In genomic region chr6:135224037-135224647, GRCh38 we compare ENCODE assay signal across 17 cellular contexts. TPM values are rescaled to one million over a fixed set of nuclear protein-coding genes. Genes with fewer than 3 reads are reported as not detected.
DNase-seq lines count a peak whose midpoint lies in the region; ATAC-seq and TF ChIP-seq lines count a peak whose summit lies in the region.
"Had no signal": no experiment of that assay in that cellular context is flagged by ENCODE, and none has a peak within 500 bp of the region (broad histone marks: within the 10 kb centered on the region; RNA-seq: fewer than 3 reads in every experiment).

No MANE protein-coding gene starts in this region.

- H3K36me3 Mint-ChIP-seq in CD8-positive, alpha-beta T cell: peaks cover 12% of the 10 kb centered on the region
- H3K36me3 Mint-ChIP-seq in activated naive CD8-positive, alpha-beta T cell treated with anti-CD3 and anti-CD28 coated beads, Interleukin-2, amount 10 ng/mL, durations not matched to agents 7 days and 5 days: peaks cover 19% of the 10 kb centered on the region
- peaks cover 2 to 18% (median 12%) of the 10 kb centered on the region in 5 donors for H3K36me3 Mint-ChIP-seq in naive thymus-derived CD4-positive, alpha-beta T cell

- peak overlapping the region; percentile 21 for H3K4me3 ChIP-seq in CD8-positive, alpha-beta T cell (ENCODE audit: low read depth, low read length)
- peak overlapping the region; percentile 33 for H3K4me3 ChIP-seq in naive thymus-derived CD4-positive, alpha-beta T cell (ENCODE audit: low read length)
- H3K4me3 ChIP-seq: BLaER1 treated with 17β-estradiol and CSF1 and Interleukin-3, amounts not matched to agents 10 nM and 100 nM; cardiac muscle cell; gastrocnemius medialis; upper lobe of left lung had no signal

- peak overlapping the region; percentile 89 for H3K27ac Mint-ChIP-seq in CD8-positive, alpha-beta T cell
- peak overlapping the region; percentile 92 for H3K27ac Mint-ChIP-seq in activated naive CD8-positive, alpha-beta T cell treated with anti-CD3 and anti-CD28 coated beads, Interleukin-2, amount 10 ng/mL, durations not matched to agents 7 days and 5 days
- H3K27ac Mint-ChIP-seq in naive thymus-derived CD4-positive, alpha-beta T cell: peak overlapping the region; percentile 90 to 96 (median 92)

- H3K4me1 ChIP-seq in CD8-positive, alpha-beta T cell (ENCODE audit: insufficient read depth, low read length): peaks cover 6% of the 10 kb centered on the region
- H3K4me1 ChIP-seq in naive thymus-derived CD4-positive, alpha-beta T cell (ENCODE audit: control insufficient read depth in 2 of 2, insufficient read depth in 2 of 2, low read length in 2 of 2): peaks cover 0 to 3% of the 10 kb centered on the region in 2 donors
- H3K4me1 ChIP-seq: gastrocnemius medialis, upper lobe of left lung had no signal

- TF ChIP-seq CTCF in CD8-positive, alpha-beta T cell (IDR thresholded peaks at IDR 0.05): no peak

- H3K4me1 Mint-ChIP-seq in CD8-positive, alpha-beta T cell (ENCODE audit: low read depth): peaks cover 13% of the 10 kb centered on the region
- H3K4me1 Mint-ChIP-seq in activated naive CD8-positive, alpha-beta T cell treated with anti-CD3 and anti-CD28 coated beads, Interleukin-2, amount 10 ng/mL, durations not matched to agents 7 days and 5 days: peaks cover 22% of the 10 kb centered on the region
- peaks cover 13 to 34% (median 21%) of the 10 kb centered on the region in 7 donors for H3K4me1 Mint-ChIP-seq in naive thymus-derived CD4-positive, alpha-beta T cell

- CTCF ChIA-PET in CD8-positive, alpha-beta T cell (lab: Charles Lee): no interaction called here
- CTCF ChIA-PET in naive thymus-derived CD4-positive, alpha-beta T cell (lab: Charles Lee): interaction anchor here (0.6 to 0.9 kb wide), 2 partner anchors 10 to 178 kb away, joined by 3 read pairs; no protein-coding TSS in a partner anchor

- no peaks in the 10 kb centered on the region for H3K9me3 ChIP-seq in CD8-positive, alpha-beta T cell (ENCODE audit: low read length)
- no peaks in the 10 kb centered on the region for H3K9me3 ChIP-seq in KOPT-K1 (ENCODE audit: insufficient read depth, low read length, poor library complexity, severe bottlenecking)
- no peaks in the 10 kb centered on the region for H3K9me3 ChIP-seq in naive thymus-derived CD4-positive, alpha-beta T cell (ENCODE audit: control insufficient read depth in 2 of 3, low read length in 3 of 3)
- H3K9me3 ChIP-seq: gastrocnemius medialis, upper lobe of left lung had no signal

- H3K27me3 Mint-ChIP-seq in CD8-positive, alpha-beta T cell (ENCODE audit: low read depth): no peaks in the 10 kb centered on the region
- no peaks in the 10 kb centered on the region for H3K27me3 Mint-ChIP-seq in activated naive CD8-positive, alpha-beta T cell treated with anti-CD3 and anti-CD28 coated beads, Interleukin-2, amount 10 ng/mL, durations not matched to agents 7 days and 5 days
- no peaks in the 10 kb centered on the region for H3K27me3 Mint-ChIP-seq in naive thymus-derived CD4-positive, alpha-beta T cell

- POLR2A ChIA-PET in CD8-positive, alpha-beta T cell (lab: Charles Lee): no interaction called here
- POLR2A ChIA-PET in activated naive CD8-positive, alpha-beta T cell treated with anti-CD3 and anti-CD28 coated beads, Interleukin-2, amount 10 ng/mL, durations not matched to agents 7 days and 5 days (lab: Charles Lee): interaction anchor here (0.8 kb wide), 1 partner anchor 40 kb away, joined by 3 read pairs; no protein-coding TSS in a partner anchor
- POLR2A ChIA-PET in naive thymus-derived CD4-positive, alpha-beta T cell (lab: Charles Lee): interaction anchor here (0.6 to 1.2 kb wide), 5 partner anchors 10 to 1271 kb away, joined by 3 to 6 read pairs (median 3); partner anchors contain the start of gene TBPL1

- intact Hi-C loops in CD8-positive, alpha-beta T cell (cut with DNase I, micrococcal nuclease): no loop called here
- intact Hi-C loops in naive thymus-derived CD4-positive, alpha-beta T cell (cut with micrococcal nuclease): loop anchor here (1.0 to 5.0 kb wide), 2 partner anchors 14 to 37 kb away; no protein-coding TSS in a partner anchor

- no peaks in the 10 kb centered on the region for H3K27me3 ChIP-seq in CD8-positive, alpha-beta T cell (ENCODE audit: insufficient read depth, low read length)
- no peaks in the 10 kb centered on the region for H3K27me3 ChIP-seq in naive thymus-derived CD4-positive, alpha-beta T cell (ENCODE audit: control insufficient read depth in 2 of 2, insufficient read depth in 2 of 2, low read length in 2 of 2)
- H3K27me3 ChIP-seq: BLaER1 treated with 17β-estradiol and CSF1 and Interleukin-3, amounts not matched to agents 10 nM and 100 nM; cardiac muscle cell; gastrocnemius medialis; upper lobe of left lung had no signal

- H3K27ac ChIP-seq in CD8-positive, alpha-beta T cell (ENCODE audit: low read depth, low read length): peak overlapping the region; percentile 43
- peak overlapping the region; percentile 70 for H3K27ac ChIP-seq in KOPT-K1 (ENCODE audit: low read depth, low read length, poor library complexity, severe bottlenecking)
- peak overlapping the region; percentile 64 for H3K27ac ChIP-seq in naive thymus-derived CD4-positive, alpha-beta T cell (ENCODE audit: low read depth, low read length)
- H3K27ac ChIP-seq: cardiac muscle cell, gastrocnemius medialis, upper lobe of left lung had no signal

- peak; percentile 51 for ATAC-seq in CD8-positive, alpha-beta T cell
- ATAC-seq in activated naive CD8-positive, alpha-beta T cell treated with anti-CD3 and anti-CD28 coated beads, Interleukin-2, amount 10 ng/mL, durations not matched to agents 7 days and 5 days (ENCODE audit: low read depth): peak; percentile 48
- ATAC-seq in naive thymus-derived CD4-positive, alpha-beta T cell: peak; percentile 32
- ATAC-seq in HG03135 (IDR thresholded peaks at IDR 0.05; ENCODE audit: unreplicated experiment): no peak
- ATAC-seq: activated CD4-positive, CD25-positive, alpha-beta regulatory T cell treated with anti-CD3 and anti-CD28 coated beads, Interleukin-2, amount 50 U/mL, for 24 hours; gastrocnemius medialis; PC-3 had no signal

- H3K4me3 Mint-ChIP-seq in CD8-positive, alpha-beta T cell: peak overlapping the region; percentile 76
- peak overlapping the region; percentile 85 for H3K4me3 Mint-ChIP-seq in activated naive CD8-positive, alpha-beta T cell treated with anti-CD3 and anti-CD28 coated beads, Interleukin-2, amount 10 ng/mL, durations not matched to agents 7 days and 5 days
- peak overlapping the region; percentile 54 to 90 (median 86) for H3K4me3 Mint-ChIP-seq in naive thymus-derived CD4-positive, alpha-beta T cell

- no peak for DNase-seq in CD8-positive, alpha-beta T cell
- DNase-seq in activated naive CD8-positive, alpha-beta T cell treated with anti-CD3 and anti-CD28 coated beads, Interleukin-2, amount 10 ng/mL, durations not matched to agents 7 days and 5 days: no peak
- DNase-seq in naive thymus-derived CD4-positive, alpha-beta T cell: peak in 6 of 9 donors; percentile 16 to 40 (median 32)
- DNase-seq in dedifferentiated amniotic fluid mesenchymal stem cell (ENCODE audit: extremely low spot score) (no peak), SW480 (ENCODE audit: low spot score) (no peak)
- DNase-seq: activated gamma-delta T cell, gastrocnemius medialis, NCI-H1092 treated with DMSO at 0.1 percent for 48 hours, NCI-H345, PC-3, SW 1271, upper lobe of left lung had no signal

- H3K9me3 Mint-ChIP-seq in CD8-positive, alpha-beta T cell: no peaks in the 10 kb centered on the region
- H3K9me3 Mint-ChIP-seq in activated naive CD8-positive, alpha-beta T cell treated with anti-CD3 and anti-CD28 coated beads, Interleukin-2, amount 10 ng/mL, durations not matched to agents 7 days and 5 days: no peaks in the 10 kb centered on the region
- H3K9me3 Mint-ChIP-seq in naive thymus-derived CD4-positive, alpha-beta T cell: peaks cover 0 to 4% (median 0%) of the 10 kb centered on the region in 11 donors

- H3K36me3 ChIP-seq in CD8-positive, alpha-beta T cell (ENCODE audit: insufficient read depth, low read length): peaks cover 5% of the 10 kb centered on the region
- peaks cover 50% of the 10 kb centered on the region for H3K36me3 ChIP-seq in KOPT-K1 (ENCODE audit: insufficient read depth, low read length)
- peaks cover 0 to 5% (median 0%) of the 10 kb centered on the region in 3 experiments for H3K36me3 ChIP-seq in naive thymus-derived CD4-positive, alpha-beta T cell (ENCODE audit: control insufficient read depth in 2 of 3, insufficient read depth in 3 of 3, low read length in 3 of 3)
- H3K36me3 ChIP-seq: cardiac muscle cell, gastrocnemius medialis, upper lobe of left lung had no signal

RNA-seq across cellular contexts. Expression of gene MYB, which starts 43.0 kb away (rescaled TPM):
- total RNA-seq in CD8-positive, alpha-beta T cell: 1 to 10 TPM; 3.7 to 4.7 TPM
- 1 to 10 TPM; 8.4 to 8.8 TPM for total RNA-seq in activated naive CD8-positive, alpha-beta T cell treated with anti-CD3 and anti-CD28 coated beads, Interleukin-2, amount 10 ng/mL, durations not matched to agents 7 days and 5 days
- 10 to 100 TPM; 14.2 to 33.3 (median 17.3) TPM for total RNA-seq in naive thymus-derived CD4-positive, alpha-beta T cell
- polyA plus RNA-seq in naive thymus-derived CD4-positive, alpha-beta T cell: 1 to 10 TPM; 2.1 to 2.9 TPM

Comparison
In these comparisons a context has a peak if more than half of its experiments do, and no peak if none do; other contexts are left out.
1. DNase-seq: peak in naive thymus-derived CD4-positive, alpha-beta T cell (6 of 9); none in CD8-positive, alpha-beta T cell (0 of 7), activated naive CD8-positive, alpha-beta T cell treated with anti-CD3 and anti-CD28 coated beads, Interleukin-2, amount 10 ng/mL, durations not matched to agents 7 days and 5 days (single experiment), dedifferentiated amniotic fluid mesenchymal stem cell (single experiment) and SW480 (single experiment).
2. intact Hi-C loops: an anchor here in naive thymus-derived CD4-positive, alpha-beta T cell (1.0 to 5.0 kb wide); none called in CD8-positive, alpha-beta T cell.
3. Peak in every context shown above with its lines, with median percentiles within 50 percentile points of each other: H3K27ac ChIP-seq, H3K27ac Mint-ChIP-seq and H3K4me3 Mint-ChIP-seq.